In genomic region chr22:47448231-47449035, GRCh38 we compare ENCODE assay signal across 16 cellular contexts.
DNase-seq lines count a peak whose midpoint lies in the region; ATAC-seq, FAIRE-seq and TF ChIP-seq lines count a peak whose summit lies in the region.
"Had no signal": no experiment of that assay in that cellular context is flagged by ENCODE, and none has a peak within 500 bp of the region (broad histone marks: within the 10 kb centered on the region; RNA-seq: fewer than 3 reads in every experiment).

No MANE protein-coding gene starts in this region.

- H3K4me1 ChIP-seq in kidney (ENCODE audit: control insufficient read depth in 1 of 2, insufficient read depth in 1 of 2, low read depth in 1 of 2, low read length in 2 of 2) (no peaks in the 10 kb centered on the region), mucosa of stomach (ENCODE audit: control insufficient read depth, insufficient read depth, low read length) (peaks cover 21% of the 10 kb centered on the region), foreskin keratinocyte (no peaks in the 10 kb centered on the region)
- H3K4me1 ChIP-seq in CD8-positive, alpha-beta memory T cell (ENCODE audit: insufficient read depth, low read length), result no peaks in the 10 kb centered on the region
- H3K4me1 ChIP-seq: Caco-2 had no signal

- no peak for ATAC-seq in activated CD8-positive, alpha-beta memory T cell treated with anti-CD3 and anti-CD28 coated beads, Interleukin-2, amount 10 ng/mL, durations not matched to agents 7 days and 5 days
- ATAC-seq in activated naive CD8-positive, alpha-beta T cell treated with anti-CD3 and anti-CD28 coated beads, Interleukin-2, amount 50 U/mL, for 24 hours, result no peak
- no peak for ATAC-seq in foreskin keratinocyte
- ATAC-seq: CD8-positive, alpha-beta T cell; GM23338 had no signal

- H3K36me3 ChIP-seq in kidney (ENCODE audit: control insufficient read depth in 1 of 2, insufficient read depth in 2 of 2, low read length in 2 of 2) (no peaks in the 10 kb centered on the region), mucosa of stomach (ENCODE audit: control insufficient read depth, insufficient read depth, low read length) (no peaks in the 10 kb centered on the region)
- no peaks in the 10 kb centered on the region for H3K36me3 ChIP-seq in CD8-positive, alpha-beta memory T cell (ENCODE audit: insufficient read depth, low read length)

- no peaks in the 10 kb centered on the region for H3K27me3 Mint-ChIP-seq in activated CD8-positive, alpha-beta memory T cell treated with anti-CD3 and anti-CD28 coated beads, Interleukin-2, amount 10 ng/mL, durations not matched to agents 7 days and 5 days
- peaks cover 5 to 9% of the 10 kb centered on the region in 2 donors for H3K27me3 Mint-ChIP-seq in CD8-positive, alpha-beta memory T cell
- H3K27me3 Mint-ChIP-seq in activated naive CD8-positive, alpha-beta T cell treated with anti-CD3 and anti-CD28 coated beads, Interleukin-2, amount 50 U/mL, for 24 hours, result peaks cover 6% of the 10 kb centered on the region

- peaks cover 9% of the 10 kb centered on the region for H3K9me3 Mint-ChIP-seq in activated CD8-positive, alpha-beta memory T cell treated with anti-CD3 and anti-CD28 coated beads, Interleukin-2, amount 10 ng/mL, durations not matched to agents 7 days and 5 days (ENCODE audit: low read depth)
- H3K9me3 Mint-ChIP-seq in CD8-positive, alpha-beta memory T cell, result peaks cover 0 to 10% (median 2%) of the 10 kb centered on the region in 5 donors
- peaks cover 8% of the 10 kb centered on the region for H3K9me3 Mint-ChIP-seq in activated naive CD8-positive, alpha-beta T cell treated with anti-CD3 and anti-CD28 coated beads, Interleukin-2, amount 50 U/mL, for 24 hours

- TF ChIP-seq CTCF in kidney (IDR thresholded peaks at IDR 0.05; ENCODE audit: borderline replicate concordance, extremely low read depth, insufficient read depth), result no peak
- TF ChIP-seq CTCF in foreskin keratinocyte (conservative IDR thresholded peaks at IDR 0.05), result no peak

- H3K27ac ChIP-seq in kidney (ENCODE audit: low read depth in 2 of 2, low read length in 2 of 2) (no peak overlapping the region), foreskin keratinocyte (no peak overlapping the region)
- no peak overlapping the region for H3K27ac ChIP-seq in CD8-positive, alpha-beta memory T cell (ENCODE audit: low read depth, low read length)
- H3K27ac ChIP-seq: 22Rv1 had no signal

- POLR2A ChIA-PET in CD8-positive, alpha-beta memory T cell (lab: Charles Lee), result no interaction called here

- CTCF ChIA-PET in activated CD8-positive, alpha-beta memory T cell treated with anti-CD3 and anti-CD28 coated beads, Interleukin-2, amount 10 ng/mL, durations not matched to agents 7 days and 5 days (lab: Charles Lee), result no interaction called here
- CTCF ChIA-PET in CD8-positive, alpha-beta memory T cell (lab: Charles Lee), result no interaction called here

- H3K36me3 Mint-ChIP-seq in activated CD8-positive, alpha-beta memory T cell treated with anti-CD3 and anti-CD28 coated beads, Interleukin-2, amount 10 ng/mL, durations not matched to agents 7 days and 5 days, result peaks cover 3% of the 10 kb centered on the region
- peaks cover 0 to 9% (median 0%) of the 10 kb centered on the region in 3 donors for H3K36me3 Mint-ChIP-seq in CD8-positive, alpha-beta memory T cell
- H3K36me3 Mint-ChIP-seq in activated naive CD8-positive, alpha-beta T cell treated with anti-CD3 and anti-CD28 coated beads, Interleukin-2, amount 50 U/mL, for 24 hours (ENCODE audit: low read depth), result no peaks in the 10 kb centered on the region
- H3K36me3 Mint-ChIP-seq: CD14-positive monocyte; CD8-positive, alpha-beta T cell; IgD-negative memory B cell had no signal

- DNase-seq in activated CD8-positive, alpha-beta memory T cell treated with anti-CD3 and anti-CD28 coated beads for 24 hours, result peak; percentile 32
- DNase-seq in activated CD8-positive, alpha-beta memory T cell treated with anti-CD3 and anti-CD28 coated beads, Interleukin-2, amount 10 ng/mL, durations not matched to agents 7 days and 5 days, result no peak
- peak; percentile 52 for DNase-seq in kidney
- no peak for DNase-seq in CD8-positive, alpha-beta memory T cell
- no peak for DNase-seq in activated naive CD8-positive, alpha-beta T cell treated with anti-CD3 and anti-CD28 coated beads, Interleukin-2, amount 50 U/mL, for 24 hours
- DNase-seq in foreskin keratinocyte, result no peak
- no peak for DNase-seq in stimulated activated CD4-positive, alpha-beta T cell treated with anti-CD3 and anti-CD28 coated beads, Interleukin-12 subunit alpha, Interleukin-12 subunit beta, amount 100 ng/mL, for 4 hours
- DNase-seq: Caco-2; CD8-positive, alpha-beta T cell; GF-D8; H7 had no signal

- H3K4me3 ChIP-seq in kidney (ENCODE audit: low read length in 2 of 2) (no peak overlapping the region), mucosa of stomach (ENCODE audit: low read length) (peak overlapping the region; percentile 6)
- H3K4me3 ChIP-seq in CD8-positive, alpha-beta memory T cell (ENCODE audit: low read length), result no peak overlapping the region
- H3K4me3 ChIP-seq: GM23338 had no signal

- H3K4me1 Mint-ChIP-seq in activated CD8-positive, alpha-beta memory T cell treated with anti-CD3 and anti-CD28 coated beads, Interleukin-2, amount 10 ng/mL, durations not matched to agents 7 days and 5 days, result no peaks in the 10 kb centered on the region
- no peaks in the 10 kb centered on the region for H3K4me1 Mint-ChIP-seq in CD8-positive, alpha-beta memory T cell
- H3K4me1 Mint-ChIP-seq in activated naive CD8-positive, alpha-beta T cell treated with anti-CD3 and anti-CD28 coated beads, Interleukin-2, amount 50 U/mL, for 24 hours, result no peaks in the 10 kb centered on the region
- H3K4me1 Mint-ChIP-seq: CD14-positive monocyte, GM23338 had no signal

- H3K9ac ChIP-seq in kidney (ENCODE audit: low read length in 2 of 2), result no peak overlapping the region
- H3K9ac ChIP-seq in mucosa of stomach (ENCODE audit: low read length), result no peak overlapping the region

- H3K9me3 ChIP-seq in kidney (ENCODE audit: control insufficient read depth in 1 of 2, low read length in 2 of 2) (no peaks in the 10 kb centered on the region), mucosa of stomach (ENCODE audit: control insufficient read depth, low read length) (no peaks in the 10 kb centered on the region)
- H3K9me3 ChIP-seq in CD8-positive, alpha-beta memory T cell (ENCODE audit: low read length), result no peaks in the 10 kb centered on the region
- H3K9me3 ChIP-seq: Caco-2 had no signal

- intact Hi-C loops in kidney (cut with DNase I), result no loop called here

- H3K27me3 ChIP-seq in mucosa of stomach (ENCODE audit: control insufficient read depth, insufficient read depth, low read length) (peaks cover 3% of the 10 kb centered on the region), foreskin keratinocyte (no peaks in the 10 kb centered on the region)
- no peaks in the 10 kb centered on the region for H3K27me3 ChIP-seq in CD8-positive, alpha-beta memory T cell (ENCODE audit: insufficient read depth, low read length, poor library complexity, severe bottlenecking)

- H3K4me3 Mint-ChIP-seq in activated CD8-positive, alpha-beta memory T cell treated with anti-CD3 and anti-CD28 coated beads, Interleukin-2, amount 10 ng/mL, durations not matched to agents 7 days and 5 days, result no peak overlapping the region
- H3K4me3 Mint-ChIP-seq in CD8-positive, alpha-beta memory T cell, result no peak overlapping the region
- H3K4me3 Mint-ChIP-seq in activated naive CD8-positive, alpha-beta T cell treated with anti-CD3 and anti-CD28 coated beads, Interleukin-2, amount 50 U/mL, for 24 hours, result no peak overlapping the region
- H3K4me3 Mint-ChIP-seq: CD14-positive monocyte; CD8-positive, alpha-beta T cell; GM23338; IgD-negative memory B cell had no signal

- no peak for FAIRE-seq in kidney (lab: Jason Lieb, UNC)

- H3K27ac Mint-ChIP-seq in activated CD8-positive, alpha-beta memory T cell treated with anti-CD3 and anti-CD28 coated beads, Interleukin-2, amount 10 ng/mL, durations not matched to agents 7 days and 5 days, result no peak overlapping the region
- H3K27ac Mint-ChIP-seq in CD8-positive, alpha-beta memory T cell, result peak overlapping the region in 2 of 8 donors; percentile 76 to 80
- H3K27ac Mint-ChIP-seq in activated naive CD8-positive, alpha-beta T cell treated with anti-CD3 and anti-CD28 coated beads, Interleukin-2, amount 50 U/mL, for 24 hours, result no peak overlapping the region
- H3K27ac Mint-ChIP-seq: CD14-positive monocyte; CD8-positive, alpha-beta T cell; GM23338; IgD-negative memory B cell had no signal

Comparison
In these comparisons a context has a peak if more than half of its experiments do, and no peak if none do; other contexts are left out.
1. DNase-seq: peak in activated CD8-positive, alpha-beta memory T cell treated with anti-CD3 and anti-CD28 coated beads for 24 hours (single experiment) and kidney (single experiment); none in activated CD8-positive, alpha-beta memory T cell treated with anti-CD3 and anti-CD28 coated beads, Interleukin-2, amount 10 ng/mL, durations not matched to agents 7 days and 5 days (single experiment), CD8-positive, alpha-beta memory T cell (0 of 5), activated naive CD8-positive, alpha-beta T cell treated with anti-CD3 and anti-CD28 coated beads, Interleukin-2, amount 50 U/mL, for 24 hours (single experiment), foreskin keratinocyte (0 of 2) and stimulated activated CD4-positive, alpha-beta T cell treated with anti-CD3 and anti-CD28 coated beads, Interleukin-12 subunit alpha, Interleukin-12 subunit beta, amount 100 ng/mL, for 4 hours (single experiment).